Comparison of ENCODE assay signal across 8 cellular contexts in the genomic region with DNA sequence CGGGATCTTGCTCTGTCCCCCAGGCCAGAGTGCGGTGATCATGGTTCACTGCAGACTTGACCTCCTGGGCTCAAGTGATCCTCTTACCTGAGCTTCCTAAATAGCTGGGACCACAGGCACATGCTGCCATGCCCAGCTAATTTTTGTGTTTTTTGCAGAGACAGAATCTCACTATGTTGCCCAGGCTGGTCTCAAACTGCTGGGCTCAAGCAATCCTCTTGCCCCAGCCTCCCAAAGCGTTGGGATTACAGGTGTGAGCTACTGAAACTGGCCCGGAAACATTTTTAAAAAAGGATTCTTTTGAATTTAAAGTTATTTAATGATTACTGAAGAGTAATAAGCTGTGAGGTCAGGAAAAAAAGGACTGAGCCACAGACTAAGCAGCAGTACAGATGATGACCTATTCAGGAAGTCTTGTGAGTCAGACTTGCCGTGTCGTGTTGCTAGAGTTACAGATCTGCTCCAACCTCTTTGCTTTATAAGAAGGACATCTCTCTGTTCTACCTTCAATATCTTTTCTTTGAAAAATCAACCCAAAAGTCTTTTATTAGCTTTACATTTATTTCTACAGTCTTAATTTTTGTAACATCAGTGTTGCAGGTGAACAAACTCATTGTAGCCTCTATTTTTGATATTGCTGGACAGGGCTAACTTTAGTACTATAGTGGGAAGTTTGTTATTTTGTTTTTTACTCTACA.
DNase-seq lines count a peak whose midpoint lies in the region; ATAC-seq and TF ChIP-seq lines count a peak whose summit lies in the region.

No MANE protein-coding gene starts in this region.

- TF ChIP-seq CTCF in fibroblast of lung (conservative IDR thresholded peaks at IDR 0.05 in 1 of 2, IDR thresholded peaks at IDR 0.05 in 1 of 2; ENCODE audit: low read depth in 1 of 2, low read length in 2 of 2) (no peak), smooth muscle cell (IDR thresholded peaks at IDR 0.05; ENCODE audit: borderline replicate concordance, insufficient read depth, poor library complexity, severe bottlenecking) (no peak)

- H3K4me1 ChIP-seq in fibroblast of lung (ENCODE audit: control insufficient read depth, extremely low read depth, insufficient read depth, low read length), result no peaks in the 10 kb centered on the region
- H3K4me1 ChIP-seq in smooth muscle cell (ENCODE audit: low read depth), result peaks cover 11% of the 10 kb centered on the region

- H3K4me3 ChIP-seq in fibroblast of lung (replicated peaks in 1 of 4; ENCODE audit: control extremely low read depth in 1 of 4, insufficient read depth in 1 of 4, low read depth in 3 of 4, low read length in 4 of 4) (no peak overlapping the region), smooth muscle cell (no peak overlapping the region)

- peak; percentile 95 for DNase-seq in M059J (ENCODE audit: low read depth)
- peak; percentile 76 for DNase-seq in activated CD8-positive, alpha-beta memory T cell treated with anti-CD3 and anti-CD28 coated beads for 24 hours
- DNase-seq in fibroblast of lung (ENCODE audit: low read depth in 2 of 2), result peak; percentile 79 to 93
- no peak for DNase-seq in smooth muscle cell (lab: John Stamatoyannopoulos, UW; ENCODE audit: unreplicated experiment)

- H4K20me1 ChIP-seq in fibroblast of lung (ENCODE audit: control insufficient read depth, extremely low read depth, insufficient read depth, low read length) (no peaks in the 10 kb centered on the region), smooth muscle cell (ENCODE audit: low read depth) (peaks cover 4% of the 10 kb centered on the region)

- ATAC-seq in GM19025 (IDR thresholded peaks at IDR 0.05; ENCODE audit: low read depth, unreplicated experiment) (peak; percentile 57), HG03520 (IDR thresholded peaks at IDR 0.05; ENCODE audit: unreplicated experiment) (no peak), HG03439 (IDR thresholded peaks at IDR 0.05; ENCODE audit: unreplicated experiment) (no peak), HG02571 (IDR thresholded peaks at IDR 0.05; ENCODE audit: unreplicated experiment) (no peak)

- H3K9me3 ChIP-seq in fibroblast of lung (ENCODE audit: control insufficient read depth, insufficient read depth, low read depth, low read length), result no peaks in the 10 kb centered on the region
- H3K9me3 ChIP-seq in smooth muscle cell (replicated peaks; ENCODE audit: low read depth), result no peaks in the 10 kb centered on the region

- H3K79me2 ChIP-seq in fibroblast of lung (ENCODE audit: control insufficient read depth, insufficient read depth, low read length) (no peaks in the 10 kb centered on the region), smooth muscle cell (ENCODE audit: low read depth) (peaks cover 51% of the 10 kb centered on the region)

- 60% methylated on average over 6 of the region's 6 CpGs for WGBS in smooth muscle cell (ENCODE audit: low lambda C conversion rate)

- H3K4me2 ChIP-seq in fibroblast of lung (ENCODE audit: extremely low read depth, insufficient read depth, low read length) (peak overlapping the region; percentile 38), smooth muscle cell (peak overlapping the region; percentile 77)

- H3K9ac ChIP-seq in fibroblast of lung (ENCODE audit: insufficient read depth, low read length) (no peak overlapping the region), smooth muscle cell (ENCODE audit: low read depth) (peak overlapping the region; percentile 83)

- H2AFZ ChIP-seq in fibroblast of lung (ENCODE audit: low read length) (no peak overlapping the region), smooth muscle cell (ENCODE audit: low read depth) (no peak overlapping the region)

- no peaks in the 10 kb centered on the region for H3K36me3 ChIP-seq in fibroblast of lung (ENCODE audit: control insufficient read depth, insufficient read depth, low read length)
- H3K36me3 ChIP-seq in smooth muscle cell (ENCODE audit: low read depth), result no peaks in the 10 kb centered on the region

- peaks cover 6% of the 10 kb centered on the region for H3F3A ChIP-seq in smooth muscle cell (ENCODE audit: low read depth)

- H3K27me3 ChIP-seq in fibroblast of lung (ENCODE audit: control insufficient read depth, insufficient read depth, low read length) (no peaks in the 10 kb centered on the region), smooth muscle cell (ENCODE audit: low read depth) (no peaks in the 10 kb centered on the region)

- H3K27ac ChIP-seq in fibroblast of lung (ENCODE audit: insufficient read depth, low read length) (peak overlapping the region; percentile 22), smooth muscle cell (ENCODE audit: low read depth) (peak overlapping the region; percentile 98)
